3 cellular contexts compared by ENCODE assay signal in genomic region chr22:44302363-44302762, GRCh38. TPM values are rescaled to one million over a fixed set of nuclear protein-coding genes. Genes with fewer than 3 reads are reported as not detected.
"Had no signal": no experiment of that assay in that cellular context is flagged by ENCODE, and none has a peak within 500 bp of the region (broad histone marks: within the 10 kb centered on the region; RNA-seq: fewer than 3 reads in every experiment).

No MANE protein-coding gene starts in this region.

RNA-seq across cellular contexts. Expression of gene SHISAL1, which starts 10.4 kb away (rescaled TPM):
- total RNA-seq: naive thymus-derived CD8-positive, alpha-beta T cell; natural killer cell; natural killer cell treated with Interleukin-12 subunit alpha and Interleukin-12 subunit beta and Interleukin-15 and Interleukin-18, amount 100 ng/mL, for 72 hours had no signal
- polyA plus RNA-seq: naive thymus-derived CD8-positive, alpha-beta T cell had no signal
